ENCODE assay signal across 9 cellular contexts in the genomic region with DNA sequence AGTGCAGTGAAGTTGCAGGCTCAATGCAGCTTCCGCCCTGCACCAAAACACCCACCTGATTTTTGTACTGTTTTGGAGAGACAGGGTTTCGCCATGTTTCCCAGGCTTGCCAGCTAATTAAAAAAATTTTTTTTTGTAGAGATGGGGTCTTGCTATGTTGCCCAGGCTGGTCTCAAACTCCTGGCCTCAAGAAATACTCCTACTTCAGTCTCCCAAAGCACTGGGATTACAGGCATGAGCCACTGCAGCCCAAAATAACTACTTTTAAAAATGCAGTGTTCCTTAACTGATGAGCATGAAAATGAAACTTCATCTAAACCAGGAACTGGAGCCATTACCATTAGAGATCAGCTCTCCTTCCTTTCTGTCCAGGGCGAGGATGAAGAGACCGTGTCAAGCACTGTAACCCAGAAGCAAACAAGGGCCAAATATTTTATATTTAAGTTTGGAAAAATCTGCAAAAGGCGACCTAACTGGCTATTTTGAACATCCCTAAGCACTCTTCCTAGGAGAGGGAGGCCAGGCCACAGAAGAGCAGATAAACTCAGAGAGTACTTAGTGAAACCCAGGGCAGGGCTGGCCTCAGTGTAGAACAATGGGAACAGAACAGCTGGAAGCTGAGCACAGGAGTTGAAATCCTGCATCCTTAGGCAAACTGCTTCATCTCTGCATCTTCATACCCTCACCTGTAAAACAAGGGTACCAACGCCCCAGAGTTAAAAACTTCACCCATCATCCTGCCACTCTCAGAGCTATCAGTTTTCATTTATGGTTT. TPM values are rescaled to one million over a fixed set of nuclear protein-coding genes. Genes with fewer than 3 reads are reported as not detected.
DNase-seq lines count a peak whose midpoint lies in the region; ATAC-seq and TF ChIP-seq lines count a peak whose summit lies in the region.
"Had no signal": no experiment of that assay in that cellular context is flagged by ENCODE, and none has a peak within 500 bp of the region (broad histone marks: within the 10 kb centered on the region; RNA-seq: fewer than 3 reads in every experiment).

No MANE protein-coding gene starts in this region.

- no TSS peak for BruUV-seq in OCI-LY7 (replicated peaks; lab: Mats Ljungman, UMichigan)

- intact Hi-C loops in OCI-LY7 (cut with micrococcal nuclease; ENCODE audit: unreplicated experiment) (no loop called here), spleen (cut with DNase I; ENCODE audit: low total_unique reads) (no loop called here)

- POLR2A ChIA-PET in OCI-LY7 (lab: Charles Lee): interaction anchor here (0.6 to 1.5 kb wide), 6 partner anchors 11 to 418 kb away, joined by 3 to 7 read pairs (median 4); a partner anchor contains a TSS
- POLR2A ChIA-PET in GM10248 (lab: Yijun Ruan, JAX): interaction anchor here (0.9 kb wide), 1 partner anchor 19 kb away, joined by 3 read pairs; no protein-coding TSS in a partner anchor

- peak overlapping the region; percentile 16; the same call in 1 of the 2 replicates for H3K4me2 ChIP-seq in OCI-LY7 (ENCODE audit: low read length)
- peak overlapping the region; percentile 38 for H3K4me2 ChIP-seq in hepatocyte

- H3K79me2 ChIP-seq in OCI-LY7 (ENCODE audit: insufficient read depth, low read depth, low read length) (peaks cover 91% of the 10 kb centered on the region), hepatocyte (peaks cover 100% of the 10 kb centered on the region)

- DNase-seq in OCI-LY7 (ENCODE audit: low spot score): no peak
- DNase-seq in hepatocyte (ENCODE audit: low spot score): no peak
- DNase-seq in spleen: no peak
- no peak for DNase-seq in SHP77 (lab: John Stamatoyannopoulos, UW)
- no peak for DNase-seq in GM10248 (ENCODE audit: extremely low spot score)
- DNase-seq in AG08395 (ENCODE audit: low spot score): no peak
- DNase-seq: NCI-H526 treated with DMSO at 0.1 percent for 48 hours had no signal

- TF ChIP-seq CTCF in OCI-LY7 (conservative IDR thresholded peaks at IDR 0.05; ENCODE audit: low read length) (no peak), hepatocyte (IDR thresholded peaks at IDR 0.05; ENCODE audit: poor library complexity) (no peak), spleen (IDR thresholded peaks at IDR 0.05 in 8 of 11, conservative IDR thresholded peaks at IDR 0.05 in 3 of 11) (no peak), GM10248 (IDR thresholded peaks at IDR 0.05; ENCODE audit: control extremely low read depth, extremely low read depth, low read depth, missing control alignments) (no peak)

- H4K20me1 ChIP-seq in OCI-LY7 (ENCODE audit: insufficient read depth, low read length) (peaks cover 21% of the 10 kb centered on the region), hepatocyte (ENCODE audit: insufficient read depth, poor library complexity, severe bottlenecking) (peaks cover 100% of the 10 kb centered on the region)

- 95% methylated on average over 6 of the region's 6 CpGs for WGBS in hepatocyte (ENCODE audit: low lambda C conversion rate, missing lambda C conversion rate)
- 66 to 76% (median 71%) methylated on average over 6 of the region's 6 CpGs for WGBS in spleen, 5 donors

- CTCF ChIA-PET in OCI-LY7 (lab: Charles Lee; ENCODE audit: unreplicated experiment) (no interaction called here), GM10248 (lab: Yijun Ruan, JAX) (no interaction called here)

- peaks cover 3% of the 10 kb centered on the region; the same call in 1 of the 2 replicates for H3K36me3 ChIP-seq in OCI-LY7 (ENCODE audit: insufficient read depth, low read length)
- no peaks in the 10 kb centered on the region for H3K36me3 ChIP-seq in hepatocyte (replicated peaks; ENCODE audit: insufficient read depth, low read depth)
- peaks cover 0 to 10% (median 0%) of the 10 kb centered on the region in 6 donors for H3K36me3 ChIP-seq in spleen

- H3K9me3 ChIP-seq in OCI-LY7 (ENCODE audit: low read length) (no peaks in the 10 kb centered on the region), hepatocyte (ENCODE audit: low read depth) (no peaks in the 10 kb centered on the region), spleen (no peaks in the 10 kb centered on the region)

- no peaks in the 10 kb centered on the region for H3K9me2 ChIP-seq in OCI-LY7 (ENCODE audit: insufficient read depth, low read length)
- H3K9me2 ChIP-seq in hepatocyte (replicated peaks; ENCODE audit: insufficient read depth): no peaks in the 10 kb centered on the region

- H3K27me3 ChIP-seq in hepatocyte (no peaks in the 10 kb centered on the region), spleen (replicated peaks in 1 of 7) (no peaks in the 10 kb centered on the region)

- no peak overlapping the region for H2AFZ ChIP-seq in OCI-LY7 (ENCODE audit: low read length)
- no peak overlapping the region for H2AFZ ChIP-seq in hepatocyte

- TF ChIP-seq POLR2A in spleen (IDR thresholded peaks at IDR 0.05): no peak

- peak; percentile 6 for ATAC-seq in GM21381 (IDR thresholded peaks at IDR 0.05; ENCODE audit: unreplicated experiment)
- ATAC-seq in HG03097 (IDR thresholded peaks at IDR 0.05; ENCODE audit: low FRiP score, unreplicated experiment): no peak

- H3K4me1 ChIP-seq in OCI-LY7 (ENCODE audit: insufficient read depth, low read length, poor library complexity, severe bottlenecking): peaks cover 50% of the 10 kb centered on the region
- peaks cover 26% of the 10 kb centered on the region for H3K4me1 ChIP-seq in hepatocyte (ENCODE audit: insufficient read depth)
- H3K4me1 ChIP-seq in spleen: peaks cover 60 to 98% (median 93%) of the 10 kb centered on the region in 6 donors

- H3K27ac ChIP-seq in OCI-LY7 (ENCODE audit: low read depth, low read length, poor library complexity, severe bottlenecking) (no peak overlapping the region), hepatocyte (peak overlapping the region; percentile 61), spleen (peak overlapping the region; percentile 13 to 90 (median 78))

- H3K4me3 ChIP-seq in OCI-LY7 (ENCODE audit: low read depth, low read length, poor library complexity, severe bottlenecking) (no peak overlapping the region), hepatocyte (no peak overlapping the region), spleen (peak overlapping the region in 1 of 8 donors; percentile 38)

RNA-seq across cellular contexts. Expression of a gene that starts 24.0 kb away (rescaled TPM):
- 33.0 and 36.0 TPM in 2 replicates for total RNA-seq in OCI-LY7 (2014; rRNA removed; shearing (Covaris generic))
- total RNA-seq in OCI-LY7 (2022) (72.3 and 75.8 TPM in 2 replicates), hepatocyte (18.9 and 30.8 TPM in 2 replicates), spleen (100 to 1,000 TPM in 5 of 7 donors, 10 to 100 TPM in 2; 99.4 to 153 (median 101) TPM)
- polyA plus RNA-seq in hepatocyte (31.5 and 32.7 TPM in 2 replicates), spleen (10 to 100 TPM in 2 of 3 donors, 1 to 10 TPM in 1; 5.8 to 21.2 (median 10.5) TPM)
